11 cellular contexts compared by ENCODE assay signal in genomic region chr13:60162096-60162495, GRCh38. TPM values are rescaled to one million over a fixed set of nuclear protein-coding genes. Genes with fewer than 3 reads are reported as not detected.
A peak's percentile ranks its signal among the peaks of the same experiment; 100 is the strongest.
DNase-seq lines count a peak whose midpoint lies in the region; ATAC-seq and TF ChIP-seq lines count a peak whose summit lies in the region.
"Had no signal": no experiment of that assay in that cellular context is flagged by ENCODE, and none has a peak within 500 bp of the region (broad histone marks: within the 10 kb centered on the region; RNA-seq: fewer than 3 reads in every experiment).

No MANE protein-coding gene starts in this region.

- H2AFZ ChIP-seq in DND-41 (ENCODE audit: low read depth, low read length), result no peak overlapping the region

- DNase-seq in DND-41, result no peak
- peak; percentile 8 for DNase-seq in HS-27A (ENCODE audit: low read depth)
- DNase-seq in kidney glomerular epithelial cell (lab: John Stamatoyannopoulos, UW), result peak; percentile 78
- no peak for DNase-seq in posterior cingulate gyrus
- DNase-seq in SK-N-DZ (ENCODE audit: low spot score), result no peak
- DNase-seq in UCSD-AML1 (lab: John Stamatoyannopoulos, UW; ENCODE audit: unreplicated experiment), result no peak
- DNase-seq in immature natural killer cell, result no peak
- DNase-seq: NCI-H1417 treated with DMSO at 0.1 percent for 48 hours, nucleus accumbens had no signal

- peaks cover 34% of the 10 kb centered on the region for H3K4me1 ChIP-seq in DND-41 (ENCODE audit: insufficient read depth, low read length)

- H3K27me3 ChIP-seq in DND-41 (ENCODE audit: insufficient read depth, low read length, poor library complexity), result no peaks in the 10 kb centered on the region

- peaks cover 11% of the 10 kb centered on the region for H4K20me1 ChIP-seq in DND-41 (ENCODE audit: insufficient read depth, low read length)

- intact Hi-C loops in posterior cingulate gyrus (cut with DNase I), result loop anchor here (10.0 kb wide), 1 partner anchor 233 kb away; the partner anchor contains the start of gene TDRD3

- no peaks in the 10 kb centered on the region for H3K9me3 Mint-ChIP-seq in activated T-helper 17 cell treated with anti-CD3 and anti-CD28 coated beads, Interleukin-2, amount 50 U/mL, for 72 hours
- no peaks in the 10 kb centered on the region for H3K9me3 Mint-ChIP-seq in immature natural killer cell

- peaks cover 20% of the 10 kb centered on the region for H3K4me1 Mint-ChIP-seq in activated T-helper 17 cell treated with anti-CD3 and anti-CD28 coated beads, Interleukin-2, amount 50 U/mL, for 72 hours
- H3K4me1 Mint-ChIP-seq in immature natural killer cell, result peaks cover 28 to 45% of the 10 kb centered on the region in 2 donors

- H3K36me3 ChIP-seq in DND-41 (ENCODE audit: insufficient read depth, low read length), result peaks cover 28% of the 10 kb centered on the region

- TF ChIP-seq CTCF in DND-41 (IDR thresholded peaks at IDR 0.05; ENCODE audit: borderline replicate concordance, extremely low read depth, low read length, poor library complexity, severe bottlenecking), result no peak

- peak overlapping the region; percentile 77; the same call in 1 of the 2 replicates for H3K4me2 ChIP-seq in DND-41 (ENCODE audit: insufficient read depth, low read length)

- no peak for ATAC-seq in DND-41 (ENCODE audit: insufficient read depth, low read depth)
- ATAC-seq in activated T-helper 17 cell treated with anti-CD3 and anti-CD28 coated beads, Interleukin-2, amount 50 U/mL, for 72 hours (replicated peaks), result no peak

- peak overlapping the region; percentile 98 for H3K4me3 Mint-ChIP-seq in activated T-helper 17 cell treated with anti-CD3 and anti-CD28 coated beads, Interleukin-2, amount 50 U/mL, for 72 hours
- H3K4me3 Mint-ChIP-seq in immature natural killer cell, result peak overlapping the region in 1 of 5 donors; percentile 15

- H3K9ac ChIP-seq in DND-41 (ENCODE audit: low read depth, low read length), result no peak overlapping the region; the same call in 1 of the 2 replicates

- peaks cover 5% of the 10 kb centered on the region for H3K36me3 Mint-ChIP-seq in activated T-helper 17 cell treated with anti-CD3 and anti-CD28 coated beads, Interleukin-2, amount 50 U/mL, for 72 hours (ENCODE audit: low read depth)
- no peaks in the 10 kb centered on the region for H3K36me3 Mint-ChIP-seq in immature natural killer cell

- no peak overlapping the region for H3K27ac ChIP-seq in DND-41 (ENCODE audit: low read length)
- H3K27ac ChIP-seq: RWPE1 had no signal

- H3K27ac Mint-ChIP-seq in activated T-helper 17 cell treated with anti-CD3 and anti-CD28 coated beads, Interleukin-2, amount 50 U/mL, for 72 hours, result no peak overlapping the region
- no peak overlapping the region for H3K27ac Mint-ChIP-seq in immature natural killer cell

- H3K27me3 Mint-ChIP-seq in activated T-helper 17 cell treated with anti-CD3 and anti-CD28 coated beads, Interleukin-2, amount 50 U/mL, for 72 hours, result peaks cover 5% of the 10 kb centered on the region
- peaks cover 2 to 10% (median 4%) of the 10 kb centered on the region in 3 donors for H3K27me3 Mint-ChIP-seq in immature natural killer cell (ENCODE audit: low read depth in 3 of 3)

- H3K4me3 ChIP-seq in DND-41 (ENCODE audit: low read depth in 1 of 2, low read length in 2 of 2), result peak overlapping the region in 1 of 2 experiments; percentile 99; a peak in 2 of 4 replicates

- peaks cover 5% of the 10 kb centered on the region for H3K9me3 ChIP-seq in DND-41 (ENCODE audit: insufficient read depth, low read length, severe bottlenecking)

- peaks cover 76% of the 10 kb centered on the region for H3K79me2 ChIP-seq in DND-41 (ENCODE audit: insufficient read depth, low read length)

RNA-seq across cellular contexts. Expression of gene DIAPH3, which starts 1.6 kb away (rescaled TPM):
- total RNA-seq in activated T-helper 17 cell treated with anti-CD3 and anti-CD28 coated beads, Interleukin-2, amount 50 U/mL, for 72 hours, result 10 to 100 TPM; 23.8 to 31.0 TPM
- polyA plus RNA-seq in SK-N-DZ (2014; cell fraction: cytosol; rRNA removed), result 7.5 and 8.5 TPM in 2 replicates
- 6.6 and 9.5 TPM in 2 replicates for polyA plus RNA-seq in SK-N-DZ (2014; cell fraction: nucleus; rRNA removed)
- polyA plus RNA-seq in immature natural killer cell, result under 1 TPM in 2 of 3 donors, not detected in 1; 0.03 to 0.25 TPM

Comparison
In these comparisons a context has a peak if more than half of its experiments do, and no peak if none do; other contexts are left out.
1. DNase-seq: peak in HS-27A (single experiment) and kidney glomerular epithelial cell (single experiment); none in DND-41 (single experiment), posterior cingulate gyrus (0 of 10), SK-N-DZ (single experiment), UCSD-AML1 (single experiment) and immature natural killer cell (0 of 3).